28 cellular contexts compared by ENCODE assay signal in the genomic region with DNA sequence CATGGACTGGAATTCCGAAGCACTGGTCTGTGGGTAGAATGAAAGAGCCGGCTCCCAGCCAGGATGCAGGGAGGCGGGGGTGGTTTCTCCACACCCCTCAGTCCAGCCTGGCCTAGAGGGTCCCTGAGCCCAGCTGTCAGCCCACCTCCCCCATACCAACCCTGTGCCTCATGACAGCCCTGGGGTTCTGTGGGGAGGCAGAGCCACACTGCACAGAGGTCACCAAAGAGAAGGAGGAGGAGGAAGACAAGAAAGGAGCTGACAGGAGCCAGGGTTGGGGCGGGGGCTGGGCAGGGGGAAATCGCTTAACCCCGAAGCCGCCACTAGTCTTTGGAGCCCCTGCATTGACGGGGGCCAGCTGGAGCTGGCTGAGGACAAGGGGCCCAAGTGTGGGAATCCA. TPM values are rescaled to one million over a fixed set of nuclear protein-coding genes. Genes with fewer than 3 reads are reported as not detected.
"Had no signal": no experiment of that assay in that cellular context is flagged by ENCODE, and none has a peak within 500 bp of the region (broad histone marks: within the 10 kb centered on the region; RNA-seq: fewer than 3 reads in every experiment).

No MANE protein-coding gene starts in this region.

- H3K9me3 ChIP-seq: Peyer's patch had no signal

- ATAC-seq: activated T-helper 17 cell treated with anti-CD3 and anti-CD28 coated beads, Interleukin-2, amount 50 U/mL, for 72 hours had no signal

- H3K36me3 ChIP-seq: Peyer's patch had no signal

- H3K4me3 ChIP-seq: Peyer's patch had no signal

- H3K27ac Mint-ChIP-seq: activated B cell treated with CpG ODN at 0.5 μM for 24 hours; activated CD4-positive, alpha-beta memory T cell treated with anti-CD3 and anti-CD28 coated beads for 36 hours; activated CD4-positive, alpha-beta T cell treated with anti-CD3 and anti-CD28 coated beads, Interleukin-2, amount 10 ng/mL, durations not matched to agents 24 days and 14 days; activated naive CD4-positive, alpha-beta T cell treated with anti-CD3 and anti-CD28 coated beads for 36 hours; activated naive CD8-positive, alpha-beta T cell; activated T-helper 17 cell treated with anti-CD3 and anti-CD28 coated beads, Interleukin-2, amount 50 U/mL, for 72 hours; brain; T-helper 1 cell treated with Interleukin-12 subunit alpha and Interleukin-12 subunit beta and Interleukin-4 antibody, amounts not matched to agents 30 μg/mL and 1 μg/mL, for 36 hours had no signal

- H3K9me3 Mint-ChIP-seq: activated B cell treated with CpG ODN at 0.5 μM for 24 hours; activated CD4-positive, alpha-beta memory T cell treated with anti-CD3 and anti-CD28 coated beads for 36 hours; activated CD4-positive, alpha-beta T cell treated with anti-CD3 and anti-CD28 coated beads, Interleukin-2, amount 10 ng/mL, durations not matched to agents 24 days and 14 days; activated naive CD4-positive, alpha-beta T cell treated with anti-CD3 and anti-CD28 coated beads for 36 hours; activated T-helper 17 cell treated with anti-CD3 and anti-CD28 coated beads, Interleukin-2, amount 50 U/mL, for 72 hours; brain; central memory CD8-positive, alpha-beta T cell; T-helper 1 cell treated with Interleukin-12 subunit alpha and Interleukin-12 subunit beta and Interleukin-4 antibody, amounts not matched to agents 30 μg/mL and 1 μg/mL, for 36 hours had no signal

- H3K4me3 Mint-ChIP-seq: activated B cell treated with CpG ODN at 0.5 μM for 24 hours; activated CD4-positive, alpha-beta memory T cell treated with anti-CD3 and anti-CD28 coated beads for 36 hours; activated CD4-positive, alpha-beta T cell treated with anti-CD3 and anti-CD28 coated beads, Interleukin-2, amount 10 ng/mL, durations not matched to agents 24 days and 14 days; activated naive CD4-positive, alpha-beta T cell treated with anti-CD3 and anti-CD28 coated beads for 36 hours; activated naive CD8-positive, alpha-beta T cell; activated T-helper 17 cell treated with anti-CD3 and anti-CD28 coated beads, Interleukin-2, amount 50 U/mL, for 72 hours; brain; central memory CD8-positive, alpha-beta T cell; T-helper 1 cell treated with Interleukin-12 subunit alpha and Interleukin-12 subunit beta and Interleukin-4 antibody, amounts not matched to agents 30 μg/mL and 1 μg/mL, for 36 hours had no signal

- H3K27ac ChIP-seq: Peyer's patch, RWPE1 had no signal

- DNase-seq: activated B cell treated with CpG ODN at 0.5 μM for 24 hours; activated CD4-positive, alpha-beta memory T cell treated with anti-CD3 and anti-CD28 coated beads for 36 hours; activated CD4-positive, alpha-beta T cell treated with anti-CD3 and anti-CD28 coated beads for 1 hour; activated CD4-positive, alpha-beta T cell treated with anti-CD3 and anti-CD28 coated beads, Interleukin-2, amount 10 ng/mL, durations not matched to agents 24 days and 14 days; activated gamma-delta T cell; activated naive CD4-positive, alpha-beta T cell treated with anti-CD3 and anti-CD28 coated beads for 36 hours; activated T-cell treated with anti-CD3 and anti-CD28 coated beads for 4 hours; activated T-cell treated with anti-CD3 and anti-CD28 coated beads, Interleukin-2, amount 50 U/mL, for 48 hours; amygdala; MM.1S; NCI-H1105; NCI-H1436; NCI-H1694 treated with DMSO at 0.1 percent for 48 hours; NCI-H2029 treated with DMSO at 0.1 percent for 48 hours; NCI-H345; NCI-H510A; NCI-H69; Peyer's patch; SHP77 had no signal

- H3K36me3 Mint-ChIP-seq: activated CD4-positive, alpha-beta memory T cell treated with anti-CD3 and anti-CD28 coated beads for 36 hours; activated naive CD8-positive, alpha-beta T cell; brain had no signal

- H3K4me1 Mint-ChIP-seq: activated B cell treated with CpG ODN at 0.5 μM for 24 hours; activated T-helper 17 cell treated with anti-CD3 and anti-CD28 coated beads, Interleukin-2, amount 50 U/mL, for 72 hours had no signal

- H3K27me3 ChIP-seq: Peyer's patch had no signal

RNA-seq across cellular contexts. Expression of gene TLX1, which starts 37.0 kb away (rescaled TPM):
- total RNA-seq: activated B cell treated with CpG ODN at 0.5 μM for 24 hours; activated CD4-positive, alpha-beta memory T cell treated with anti-CD3 and anti-CD28 coated beads for 36 hours; activated CD4-positive, alpha-beta T cell treated with anti-CD3 and anti-CD28 coated beads, Interleukin-2, amount 10 ng/mL, durations not matched to agents 24 days and 14 days; activated CD8-positive, alpha-beta memory T cell treated with anti-CD3 and anti-CD28 coated beads for 36 hours; activated naive CD4-positive, alpha-beta T cell treated with anti-CD3 and anti-CD28 coated beads for 36 hours; activated T-helper 17 cell treated with anti-CD3 and anti-CD28 coated beads, Interleukin-2, amount 50 U/mL, for 72 hours; astrocyte; SK-MEL-5 had no signal
